Comparison of ENCODE assay signal across 20 cellular contexts in genomic region chr12:76740501-76740900, GRCh38.
"Had no signal": no experiment of that assay in that cellular context is flagged by ENCODE, and none has a peak within 500 bp of the region (broad histone marks: within the 10 kb centered on the region; RNA-seq: fewer than 3 reads in every experiment).

No MANE protein-coding gene starts in this region.

- H3K27ac Mint-ChIP-seq: immature natural killer cell, memory B cell had no signal

- H3K36me3 Mint-ChIP-seq: immature natural killer cell had no signal

- H3K27ac ChIP-seq: coronary artery, dorsolateral prefrontal cortex, esophagus muscularis mucosa, foreskin keratinocyte, gastroesophageal sphincter, heart left ventricle, hepatocyte, left lung, lower lobe of right lung had no signal

- H3K27me3 ChIP-seq: dorsolateral prefrontal cortex, esophagus muscularis mucosa, foreskin keratinocyte, gastroesophageal sphincter, heart left ventricle, hepatocyte, left lung had no signal

- H3K4me3 Mint-ChIP-seq: immature natural killer cell, memory B cell had no signal

- H3K36me3 ChIP-seq: esophagus muscularis mucosa, gastroesophageal sphincter, heart left ventricle, left lung, lower lobe of right lung had no signal

- ATAC-seq: foreskin keratinocyte, gastroesophageal sphincter, heart left ventricle, left cardiac atrium, left lung, left ventricle myocardium superior, lower lobe of right lung had no signal

- H2AFZ ChIP-seq: hepatocyte had no signal

- H3K4me2 ChIP-seq: hepatocyte had no signal

- H3K4me3 ChIP-seq: coronary artery, dorsolateral prefrontal cortex, esophagus muscularis mucosa, gastroesophageal sphincter, heart left ventricle, hepatocyte, left lung, lower lobe of right lung had no signal

- H3K9me3 ChIP-seq: lower lobe of right lung had no signal

- H3K4me1 ChIP-seq: esophagus muscularis mucosa, foreskin keratinocyte, gastroesophageal sphincter, heart left ventricle, left lung, lower lobe of right lung had no signal

- H3K79me2 ChIP-seq: hepatocyte had no signal

- H3K4me1 Mint-ChIP-seq: immature natural killer cell, memory B cell had no signal

- DNase-seq: dermis blood vessel endothelial cell; dorsolateral prefrontal cortex; effector CD4-positive, alpha-beta T cell; effector memory CD4-positive, alpha-beta T cell; foreskin keratinocyte; heart left ventricle; hypothalamus; immature natural killer cell; islet precursor cell; left cardiac atrium; left lung; left ventricle myocardium superior; lower lobe of right lung; mesendoderm; midbrain had no signal
